Comparison of ENCODE assay signal across 23 cellular contexts in genomic region chr20:56088381-56088780, GRCh38.
"Had no signal": no experiment of that assay in that cellular context is flagged by ENCODE, and none has a peak within 500 bp of the region (broad histone marks: within the 10 kb centered on the region; RNA-seq: fewer than 3 reads in every experiment).

No MANE protein-coding gene starts in this region.

- ATAC-seq: heart right ventricle; lower lobe of right lung; naive thymus-derived CD8-positive, alpha-beta T cell; psoas muscle; right cardiac atrium; sciatic nerve; stimulated activated naive B cell treated with anti-CD40 and anti-IgM and Interleukin-4, amounts not matched to agents 10 μg/mL and 1 μg/mL and 100 μg/mL, for 72 hours; stimulated activated naive CD8-positive, alpha-beta T cell treated with anti-CD3 and anti-CD28 coated beads, Interleukin-15, Interleukin-2, amounts not matched to agents 100 U/mL and 50 U/mL, for 24 hours; upper lobe of right lung had no signal

- H3K4me3 Mint-ChIP-seq: naive thymus-derived CD8-positive, alpha-beta T cell; nephron; neural crest cell; stimulated activated naive B cell treated with anti-CD40 and anti-IgM and Interleukin-4, amounts not matched to agents 10 μg/mL and 1 μg/mL and 100 μg/mL, for 72 hours had no signal

- DNase-seq: heart right ventricle; islet precursor cell; lower lobe of right lung; mammary epithelial cell; mesenchymal stem cell; naive thymus-derived CD8-positive, alpha-beta T cell; psoas muscle; retina; right cardiac atrium; stimulated activated CD4-positive, alpha-beta T cell treated with anti-CD3 and anti-CD28 coated beads, Interleukin-12 subunit alpha, Interleukin-12 subunit beta, amount 100 ng/mL, for 4 hours; stimulated activated CD4-positive, alpha-beta T cell treated with anti-CD3 and anti-CD28 coated beads, Interleukin-15, amount 100 ng/mL, for 24 hours; stimulated activated CD4-positive, alpha-beta T cell treated with anti-CD3 and anti-CD28 coated beads, Interleukin-2, amount 100 ng/mL, for 24 hours; stimulated activated CD4-positive, alpha-beta T cell treated with anti-CD3 and anti-CD28 coated beads, Interleukin-4, amount 100 ng/mL, for 1 hour; stimulated activated naive B cell treated with anti-CD40 and anti-IgM and Interleukin-4, amounts not matched to agents 10 μg/mL and 1 μg/mL and 100 μg/mL, for 72 hours; stimulated activated naive CD8-positive, alpha-beta T cell treated with anti-CD3 and anti-CD28 coated beads, Interleukin-15, Interleukin-2, amounts not matched to agents 100 U/mL and 50 U/mL, for 24 hours; stomach; tibial artery; trophoblast cell; upper lobe of right lung; uterus had no signal

- H3K27ac Mint-ChIP-seq: naive thymus-derived CD8-positive, alpha-beta T cell; nephron; stimulated activated naive B cell treated with anti-CD40 and anti-IgM and Interleukin-4, amounts not matched to agents 10 μg/mL and 1 μg/mL and 100 μg/mL, for 72 hours had no signal

- H3K4me1 Mint-ChIP-seq: naive thymus-derived CD8-positive, alpha-beta T cell; nephron; neural crest cell; stimulated activated naive B cell treated with anti-CD40 and anti-IgM and Interleukin-4, amounts not matched to agents 10 μg/mL and 1 μg/mL and 100 μg/mL, for 72 hours had no signal

- H3K36me3 Mint-ChIP-seq: stimulated activated naive B cell treated with anti-CD40 and anti-IgM and Interleukin-4, amounts not matched to agents 10 μg/mL and 1 μg/mL and 100 μg/mL, for 72 hours had no signal
